In the genomic region with DNA sequence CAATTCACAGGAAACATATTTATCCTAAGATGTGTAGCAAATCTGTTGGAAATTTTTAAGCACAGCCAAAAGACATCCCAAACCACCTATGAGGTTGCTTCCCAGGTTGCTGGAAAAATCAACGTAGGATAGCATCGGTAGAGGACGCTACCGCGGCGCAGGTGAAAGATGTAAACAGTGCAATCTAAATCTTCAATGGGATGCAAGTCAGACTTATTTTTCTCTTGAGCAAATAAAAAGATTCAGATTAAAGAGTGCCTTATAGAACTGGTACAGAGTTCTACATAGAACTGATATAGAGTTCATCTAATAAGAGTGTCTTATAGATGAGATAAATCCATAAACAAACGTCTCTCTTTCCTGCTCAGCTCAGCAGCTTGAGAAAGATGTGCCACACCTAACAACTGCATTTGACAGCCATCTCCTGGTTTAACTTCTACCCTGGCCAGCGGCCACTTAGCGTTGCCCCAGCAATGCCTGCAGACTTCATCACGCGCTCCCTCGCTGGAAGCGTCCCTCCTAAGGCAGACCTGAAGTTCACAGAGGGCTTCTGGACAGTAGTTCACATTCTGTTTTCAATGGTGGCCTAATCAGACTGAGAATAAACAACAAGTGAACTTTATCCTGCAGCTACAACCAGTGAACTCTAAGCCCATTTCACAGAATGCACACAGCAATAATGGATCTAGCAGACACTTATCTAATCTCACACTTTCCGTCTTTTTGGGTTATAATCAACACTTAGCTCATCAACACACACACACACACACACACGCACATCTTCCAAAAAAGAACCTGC, we compare ENCODE assay signal across 1 cellular context.
A peak's percentile ranks its signal among the peaks of the same experiment; 100 is the strongest.
TF ChIP-seq lines count a peak whose summit lies in the region.

No MANE protein-coding gene starts in this region.

TF ChIP-seq in HepG2, 621 proteins besides CTCF, POLR2A, EP300 and RAD21 (continued from another document and continues in another):
- TF ChIP-seq, protein P1, sequence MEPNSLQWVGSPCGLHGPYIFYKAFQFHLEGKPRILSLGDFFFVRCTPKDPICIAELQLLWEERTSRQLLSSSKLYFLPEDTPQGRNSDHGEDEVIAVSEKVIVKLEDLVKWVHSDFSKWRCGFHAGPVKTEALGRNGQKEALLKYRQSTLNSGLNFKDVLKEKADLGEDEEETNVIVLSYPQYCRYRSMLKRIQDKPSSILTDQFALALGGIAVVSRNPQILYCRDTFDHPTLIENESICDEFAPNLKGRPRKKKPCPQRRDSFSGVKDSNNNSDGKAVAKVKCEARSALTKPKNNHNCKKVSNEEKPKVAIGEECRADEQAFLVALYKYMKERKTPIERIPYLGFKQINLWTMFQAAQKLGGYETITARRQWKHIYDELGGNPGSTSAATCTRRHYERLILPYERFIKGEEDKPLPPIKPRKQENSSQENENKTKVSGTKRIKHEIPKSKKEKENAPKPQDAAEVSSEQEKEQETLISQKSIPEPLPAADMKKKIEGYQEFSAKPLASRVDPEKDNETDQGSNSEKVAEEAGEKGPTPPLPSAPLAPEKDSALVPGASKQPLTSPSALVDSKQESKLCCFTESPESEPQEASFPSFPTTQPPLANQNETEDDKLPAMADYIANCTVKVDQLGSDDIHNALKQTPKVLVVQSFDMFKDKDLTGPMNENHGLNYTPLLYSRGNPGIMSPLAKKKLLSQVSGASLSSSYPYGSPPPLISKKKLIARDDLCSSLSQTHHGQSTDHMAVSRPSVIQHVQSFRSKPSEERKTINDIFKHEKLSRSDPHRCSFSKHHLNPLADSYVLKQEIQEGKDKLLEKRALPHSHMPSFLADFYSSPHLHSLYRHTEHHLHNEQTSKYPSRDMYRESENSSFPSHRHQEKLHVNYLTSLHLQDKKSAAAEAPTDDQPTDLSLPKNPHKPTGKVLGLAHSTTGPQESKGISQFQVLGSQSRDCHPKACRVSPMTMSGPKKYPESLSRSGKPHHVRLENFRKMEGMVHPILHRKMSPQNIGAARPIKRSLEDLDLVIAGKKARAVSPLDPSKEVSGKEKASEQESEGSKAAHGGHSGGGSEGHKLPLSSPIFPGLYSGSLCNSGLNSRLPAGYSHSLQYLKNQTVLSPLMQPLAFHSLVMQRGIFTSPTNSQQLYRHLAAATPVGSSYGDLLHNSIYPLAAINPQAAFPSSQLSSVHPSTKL (CRISPR knock-in tag; IDR thresholded peaks at IDR 0.05): peak; percentile 60; the same call in 1 of the 2 replicates
- TF ChIP-seq ATF1 (CRISPR knock-in tag; IDR thresholded peaks at IDR 0.05): no peak
- 0 out of 2 replicates have a peak, but pooled peaks have one; percentile 54 for TF ChIP-seq MIER3 (CRISPR knock-in tag; IDR thresholded peaks at IDR 0.05; ENCODE audit: borderline replicate concordance)
- peak; percentile 18 for TF ChIP-seq AGO2 (optimal IDR thresholded peaks at IDR 0.05; ENCODE audit: low read depth, low read length)
- TF ChIP-seq, protein P2, sequence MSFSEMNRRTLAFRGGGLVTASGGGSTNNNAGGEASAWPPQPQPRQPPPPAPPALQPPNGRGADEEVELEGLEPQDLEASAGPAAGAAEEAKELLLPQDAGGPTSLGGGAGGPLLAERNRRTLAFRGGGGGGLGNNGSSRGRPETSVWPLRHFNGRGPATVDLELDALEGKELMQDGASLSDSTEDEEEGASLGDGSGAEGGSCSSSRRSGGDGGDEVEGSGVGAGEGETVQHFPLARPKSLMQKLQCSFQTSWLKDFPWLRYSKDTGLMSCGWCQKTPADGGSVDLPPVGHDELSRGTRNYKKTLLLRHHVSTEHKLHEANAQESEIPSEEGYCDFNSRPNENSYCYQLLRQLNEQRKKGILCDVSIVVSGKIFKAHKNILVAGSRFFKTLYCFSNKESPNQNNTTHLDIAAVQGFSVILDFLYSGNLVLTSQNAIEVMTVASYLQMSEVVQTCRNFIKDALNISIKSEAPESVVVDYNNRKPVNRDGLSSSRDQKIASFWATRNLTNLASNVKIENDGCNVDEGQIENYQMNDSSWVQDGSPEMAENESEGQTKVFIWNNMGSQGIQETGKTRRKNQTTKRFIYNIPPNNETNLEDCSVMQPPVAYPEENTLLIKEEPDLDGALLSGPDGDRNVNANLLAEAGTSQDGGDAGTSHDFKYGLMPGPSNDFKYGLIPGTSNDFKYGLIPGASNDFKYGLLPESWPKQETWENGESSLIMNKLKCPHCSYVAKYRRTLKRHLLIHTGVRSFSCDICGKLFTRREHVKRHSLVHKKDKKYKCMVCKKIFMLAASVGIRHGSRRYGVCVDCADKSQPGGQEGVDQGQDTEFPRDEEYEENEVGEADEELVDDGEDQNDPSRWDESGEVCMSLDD (CRISPR knock-in tag; IDR thresholded peaks at IDR 0.05; ENCODE audit: borderline replicate concordance): no peak
- no peak for TF ChIP-seq ARNTL (CRISPR knock-in tag; IDR thresholded peaks at IDR 0.05)
- no peak for TF ChIP-seq ZNF749 (CRISPR knock-in tag; IDR thresholded peaks at IDR 0.05; ENCODE audit: borderline replicate concordance)
- peak; percentile 57; the same call in 1 of the 2 replicates for TF ChIP-seq FOXA1 (IDR thresholded peaks at IDR 0.05)
- 0 out of 2 replicates have a peak, but pooled peaks have one; percentile 62 for TF ChIP-seq FOXA1 (CRISPR knock-in tag; IDR thresholded peaks at IDR 0.05)
- TF ChIP-seq, protein P3, sequence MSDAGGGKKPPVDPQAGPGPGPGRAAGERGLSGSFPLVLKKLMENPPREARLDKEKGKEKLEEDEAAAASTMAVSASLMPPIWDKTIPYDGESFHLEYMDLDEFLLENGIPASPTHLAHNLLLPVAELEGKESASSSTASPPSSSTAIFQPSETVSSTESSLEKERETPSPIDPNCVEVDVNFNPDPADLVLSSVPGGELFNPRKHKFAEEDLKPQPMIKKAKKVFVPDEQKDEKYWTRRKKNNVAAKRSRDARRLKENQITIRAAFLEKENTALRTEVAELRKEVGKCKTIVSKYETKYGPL (CRISPR knock-in tag; IDR thresholded peaks at IDR 0.05): no peak
- TF ChIP-seq DDIT3 (CRISPR knock-in tag; IDR thresholded peaks at IDR 0.05): no peak
- no peak for TF ChIP-seq HIVEP1 (CRISPR knock-in tag; IDR thresholded peaks at IDR 0.05)
- no peak for TF ChIP-seq HNRNPL (IDR thresholded peaks at IDR 0.05; ENCODE audit: low read depth, low read length)
- peak; percentile 20; the same call in 1 of the 2 replicates for TF ChIP-seq REPIN1 (CRISPR knock-in tag; IDR thresholded peaks at IDR 0.05; ENCODE audit: borderline replicate concordance, low read depth)
- peak; percentile 87 for TF ChIP-seq NCOR1 (IDR thresholded peaks at IDR 0.05; ENCODE audit: borderline replicate concordance, low read length)
- TF ChIP-seq PCBP2 (optimal IDR thresholded peaks at IDR 0.05; ENCODE audit: low read depth, low read length, poor library complexity, severe bottlenecking): no peak
- no peak for TF ChIP-seq SRSF1 (optimal IDR thresholded peaks at IDR 0.05; ENCODE audit: low read depth, low read length)
- no peak for TF ChIP-seq ZNF883 (CRISPR knock-in tag; IDR thresholded peaks at IDR 0.05; ENCODE audit: not compliant biosample characterization)
- TF ChIP-seq SP4 (CRISPR knock-in tag; IDR thresholded peaks at IDR 0.05): no peak
- peak; percentile 70 for TF ChIP-seq SOX5 (CRISPR knock-in tag; IDR thresholded peaks at IDR 0.05; ENCODE audit: borderline replicate concordance)
- no peak for TF ChIP-seq ZBTB2 (CRISPR knock-in tag; IDR thresholded peaks at IDR 0.05; ENCODE audit: low read depth)
- TF ChIP-seq MLXIP (CRISPR knock-in tag; IDR thresholded peaks at IDR 0.05; ENCODE audit: borderline replicate concordance): no peak
- TF ChIP-seq HDAC2 (CRISPR knock-in tag; IDR thresholded peaks at IDR 0.05): peak; percentile 84
- TF ChIP-seq GTF2F1 (IDR thresholded peaks at IDR 0.05; ENCODE audit: low read length): no peak
- no peak for TF ChIP-seq ZNF605 (CRISPR knock-in tag; IDR thresholded peaks at IDR 0.05)
- peak; percentile 80 for TF ChIP-seq ZKSCAN8 (CRISPR knock-in tag; IDR thresholded peaks at IDR 0.05; ENCODE audit: borderline replicate concordance)
- TF ChIP-seq ZNF282 (IDR thresholded peaks at IDR 0.05; ENCODE audit: partially characterized antibody): no peak
- no peak; the same call in 1 of the 2 replicates for TF ChIP-seq ZNF558 (CRISPR knock-in tag; IDR thresholded peaks at IDR 0.05; ENCODE audit: borderline replicate concordance)
- TF ChIP-seq BHLHE40 (IDR thresholded peaks at IDR 0.05; ENCODE audit: low read length): no peak
- peak; percentile 94 for TF ChIP-seq FOXO1 (CRISPR knock-in tag; IDR thresholded peaks at IDR 0.05)
- TF ChIP-seq KAT7 (CRISPR knock-in tag; IDR thresholded peaks at IDR 0.05; ENCODE audit: borderline replicate concordance): no peak
- TF ChIP-seq MZF1 (CRISPR knock-in tag; IDR thresholded peaks at IDR 0.05; ENCODE audit: borderline replicate concordance): no peak
- no peak for TF ChIP-seq ZNF816 (CRISPR knock-in tag; IDR thresholded peaks at IDR 0.05; ENCODE audit: borderline replicate concordance)
- TF ChIP-seq ZNF343 (CRISPR knock-in tag; IDR thresholded peaks at IDR 0.05): no peak
- peak; percentile 76 for TF ChIP-seq SKIL (CRISPR knock-in tag; IDR thresholded peaks at IDR 0.05; ENCODE audit: borderline replicate concordance)
- TF ChIP-seq SETDB1 (CRISPR knock-in tag; IDR thresholded peaks at IDR 0.05; ENCODE audit: borderline replicate concordance): no peak
- no peak for TF ChIP-seq HES4 (CRISPR knock-in tag; IDR thresholded peaks at IDR 0.05; ENCODE audit: borderline replicate concordance)
- TF ChIP-seq ZNF264 (CRISPR knock-in tag; IDR thresholded peaks at IDR 0.05): no peak
- TF ChIP-seq FOXK1 (CRISPR knock-in tag; IDR thresholded peaks at IDR 0.05; ENCODE audit: borderline replicate concordance, low read depth): peak; percentile 82; the same call in 1 of the 2 replicates
- TF ChIP-seq ZMYM4 (CRISPR knock-in tag; IDR thresholded peaks at IDR 0.05): peak; percentile 49
- no peak for TF ChIP-seq ZSCAN25 (CRISPR knock-in tag; IDR thresholded peaks at IDR 0.05)
- TF ChIP-seq ZNF562 (CRISPR knock-in tag; IDR thresholded peaks at IDR 0.05; ENCODE audit: borderline replicate concordance): no peak
- TF ChIP-seq ZNF382 (CRISPR knock-in tag; IDR thresholded peaks at IDR 0.05; ENCODE audit: borderline replicate concordance): no peak
- 0 out of 2 replicates have a peak, but pooled peaks have one; percentile 39 for TF ChIP-seq BORCS8-MEF2B (CRISPR knock-in tag; IDR thresholded peaks at IDR 0.05)
- TF ChIP-seq ZNF30 (CRISPR knock-in tag; IDR thresholded peaks at IDR 0.05): no peak
- TF ChIP-seq NFYC (CRISPR knock-in tag; IDR thresholded peaks at IDR 0.05): no peak
- TF ChIP-seq CCAR2 (optimal IDR thresholded peaks at IDR 0.05; ENCODE audit: low read depth, low read length): no peak
- no peak; the same call in 1 of the 2 replicates for TF ChIP-seq MTF1 (CRISPR knock-in tag; IDR thresholded peaks at IDR 0.05)
- no peak for TF ChIP-seq PAF1 (CRISPR knock-in tag; IDR thresholded peaks at IDR 0.05)
